1 cellular context compared by ENCODE assay signal in the genomic region with DNA sequence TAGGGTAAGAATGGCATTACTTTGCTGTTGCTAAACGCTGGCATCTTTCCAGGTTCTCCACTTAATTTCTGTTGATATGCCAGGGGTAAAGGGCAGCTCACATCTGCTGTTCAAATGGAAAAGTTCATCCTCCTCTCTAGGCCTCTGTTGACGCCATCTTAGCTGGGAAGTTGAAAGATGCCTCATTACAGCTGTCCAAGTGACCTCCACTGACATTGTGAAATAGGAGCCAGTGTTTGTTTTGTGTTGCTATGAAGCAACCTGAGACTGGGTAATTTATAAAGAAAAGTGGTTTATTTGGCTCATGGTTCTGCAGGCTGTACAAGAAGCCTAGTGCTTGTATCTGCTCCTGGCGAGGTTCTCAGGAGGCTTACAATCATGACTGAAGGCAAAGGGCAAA.
TF ChIP-seq lines count a peak whose summit lies in the region.

No MANE protein-coding gene starts in this region.

TF ChIP-seq in HepG2, 621 proteins besides CTCF, POLR2A, EP300 and RAD21 (continued from another document and continues in another):
- TF ChIP-seq, protein P1, sequence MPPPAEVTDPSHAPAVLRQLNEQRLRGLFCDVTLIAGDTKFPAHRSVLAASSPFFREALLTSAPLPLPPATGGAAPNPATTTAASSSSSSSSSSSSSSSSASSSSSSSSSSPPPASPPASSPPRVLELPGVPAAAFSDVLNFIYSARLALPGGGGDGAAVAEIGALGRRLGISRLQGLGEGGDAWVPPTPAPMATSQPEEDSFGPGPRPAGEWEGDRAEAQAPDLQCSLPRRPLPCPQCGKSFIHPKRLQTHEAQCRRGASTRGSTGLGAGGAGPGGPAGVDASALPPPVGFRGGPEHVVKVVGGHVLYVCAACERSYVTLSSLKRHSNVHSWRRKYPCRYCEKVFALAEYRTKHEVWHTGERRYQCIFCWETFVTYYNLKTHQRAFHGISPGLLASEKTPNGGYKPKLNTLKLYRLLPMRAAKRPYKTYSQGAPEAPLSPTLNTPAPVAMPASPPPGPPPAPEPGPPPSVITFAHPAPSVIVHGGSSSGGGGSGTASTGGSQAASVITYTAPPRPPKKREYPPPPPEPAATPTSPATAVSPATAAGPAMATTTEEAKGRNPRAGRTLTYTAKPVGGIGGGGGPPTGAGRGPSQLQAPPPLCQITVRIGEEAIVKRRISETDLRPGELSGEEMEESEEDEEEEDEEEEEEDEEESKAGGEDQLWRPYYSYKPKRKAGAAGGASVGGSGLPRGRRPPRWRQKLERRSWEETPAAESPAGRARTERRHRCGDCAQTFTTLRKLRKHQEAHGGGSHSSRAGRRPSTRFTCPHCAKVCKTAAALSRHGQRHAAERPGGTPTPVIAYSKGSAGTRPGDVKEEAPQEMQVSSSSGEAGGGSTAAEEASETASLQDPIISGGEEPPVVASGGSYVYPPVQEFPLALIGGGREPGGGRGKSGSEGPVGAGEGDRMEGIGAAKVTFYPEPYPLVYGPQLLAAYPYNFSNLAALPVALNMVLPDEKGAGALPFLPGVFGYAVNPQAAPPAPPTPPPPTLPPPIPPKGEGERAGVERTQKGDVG (CRISPR knock-in tag; IDR thresholded peaks at IDR 0.05; ENCODE audit: borderline replicate concordance), result no peak
- TF ChIP-seq SOX6 (IDR thresholded peaks at IDR 0.05) (no peak), SOX6 (CRISPR knock-in tag; IDR thresholded peaks at IDR 0.05) (peak; percentile 76), PHF21A (CRISPR knock-in tag; IDR thresholded peaks at IDR 0.05) (peak; percentile 78; the same call in 1 of the 2 replicates), SALL2 (CRISPR knock-in tag; IDR thresholded peaks at IDR 0.05) (no peak), ZNF781 (CRISPR knock-in tag; IDR thresholded peaks at IDR 0.05; ENCODE audit: borderline replicate concordance, not compliant biosample characterization) (no peak), ZNF430 (CRISPR knock-in tag; IDR thresholded peaks at IDR 0.05) (peak; percentile 55; the same call in 1 of the 2 replicates), ZNF546 (CRISPR knock-in tag; conservative IDR thresholded peaks at IDR 0.05) (no peak), NFKB2 (CRISPR knock-in tag; IDR thresholded peaks at IDR 0.05; ENCODE audit: borderline replicate concordance) (no peak), ZNF614 (CRISPR knock-in tag; IDR thresholded peaks at IDR 0.05; ENCODE audit: borderline replicate concordance) (peak; percentile 95; the same call in 1 of the 2 replicates), TRIM24 (CRISPR knock-in tag; IDR thresholded peaks at IDR 0.05) (peak; percentile 93), ZNF160 (CRISPR knock-in tag; IDR thresholded peaks at IDR 0.05) (no peak), REPIN1 (CRISPR knock-in tag; IDR thresholded peaks at IDR 0.05; ENCODE audit: borderline replicate concordance, low read depth) (peak; percentile 57; the same call in 1 of the 2 replicates), RFXAP (CRISPR knock-in tag; IDR thresholded peaks at IDR 0.05; ENCODE audit: borderline replicate concordance) (0 out of 2 replicates have a peak, but pooled peaks have one; percentile 37), ZNF780A (CRISPR knock-in tag; IDR thresholded peaks at IDR 0.05) (no peak), HOXA5 (CRISPR knock-in tag; IDR thresholded peaks at IDR 0.05) (peak; percentile 40; the same call in 1 of the 2 replicates), EHMT2 (IDR thresholded peaks at IDR 0.05; ENCODE audit: borderline replicate concordance, low read depth, low read length) (peak; percentile 82), BRCA1 (CRISPR knock-in tag; IDR thresholded peaks at IDR 0.05) (no peak), ZBTB3 (CRISPR knock-in tag; IDR thresholded peaks at IDR 0.05; ENCODE audit: borderline replicate concordance, low read depth) (no peak), ZNF317 (CRISPR knock-in tag; IDR thresholded peaks at IDR 0.05) (no peak), FOXA3 (CRISPR knock-in tag; IDR thresholded peaks at IDR 0.05) (peak; percentile 90), CBX1 (IDR thresholded peaks at IDR 0.05; ENCODE audit: low read depth) (peak; percentile 43), IKZF1 (IDR thresholded peaks at IDR 0.05) (no peak), PRMT3 (CRISPR knock-in tag; IDR thresholded peaks at IDR 0.05; ENCODE audit: borderline replicate concordance, low read depth) (no peak), RXRB (CRISPR knock-in tag; IDR thresholded peaks at IDR 0.05; ENCODE audit: borderline replicate concordance) (peak; percentile 78), AGO2 (optimal IDR thresholded peaks at IDR 0.05; ENCODE audit: low read depth, low read length) (no peak), JARID2 (CRISPR knock-in tag; IDR thresholded peaks at IDR 0.05; ENCODE audit: insufficient replicate concordance) (no peak), ZSCAN12 (CRISPR knock-in tag; IDR thresholded peaks at IDR 0.05) (no peak), DR1 (CRISPR knock-in tag; IDR thresholded peaks at IDR 0.05) (no peak), CENPT (CRISPR knock-in tag; IDR thresholded peaks at IDR 0.05; ENCODE audit: low read depth) (no peak), IRF2 (CRISPR knock-in tag; IDR thresholded peaks at IDR 0.05) (peak; percentile 64), CBX2 (IDR thresholded peaks at IDR 0.05; ENCODE audit: low read depth, low read length) (no peak), CBX2 (CRISPR knock-in tag; IDR thresholded peaks at IDR 0.05; ENCODE audit: low read depth) (no peak), MLLT10 (CRISPR knock-in tag; IDR thresholded peaks at IDR 0.05) (no peak), CHCHD3 (CRISPR knock-in tag; IDR thresholded peaks at IDR 0.05) (no peak), ZNF431 (CRISPR knock-in tag; IDR thresholded peaks at IDR 0.05; ENCODE audit: borderline replicate concordance, low read depth) (no peak)
- TF ChIP-seq, protein P2, sequence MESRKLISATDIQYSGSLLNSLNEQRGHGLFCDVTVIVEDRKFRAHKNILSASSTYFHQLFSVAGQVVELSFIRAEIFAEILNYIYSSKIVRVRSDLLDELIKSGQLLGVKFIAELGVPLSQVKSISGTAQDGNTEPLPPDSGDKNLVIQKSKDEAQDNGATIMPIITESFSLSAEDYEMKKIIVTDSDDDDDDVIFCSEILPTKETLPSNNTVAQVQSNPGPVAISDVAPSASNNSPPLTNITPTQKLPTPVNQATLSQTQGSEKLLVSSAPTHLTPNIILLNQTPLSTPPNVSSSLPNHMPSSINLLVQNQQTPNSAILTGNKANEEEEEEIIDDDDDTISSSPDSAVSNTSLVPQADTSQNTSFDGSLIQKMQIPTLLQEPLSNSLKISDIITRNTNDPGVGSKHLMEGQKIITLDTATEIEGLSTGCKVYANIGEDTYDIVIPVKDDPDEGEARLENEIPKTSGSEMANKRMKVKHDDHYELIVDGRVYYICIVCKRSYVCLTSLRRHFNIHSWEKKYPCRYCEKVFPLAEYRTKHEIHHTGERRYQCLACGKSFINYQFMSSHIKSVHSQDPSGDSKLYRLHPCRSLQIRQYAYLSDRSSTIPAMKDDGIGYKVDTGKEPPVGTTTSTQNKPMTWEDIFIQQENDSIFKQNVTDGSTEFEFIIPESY (CRISPR knock-in tag; IDR thresholded peaks at IDR 0.05), result no peak
- TF ChIP-seq, protein P3, sequence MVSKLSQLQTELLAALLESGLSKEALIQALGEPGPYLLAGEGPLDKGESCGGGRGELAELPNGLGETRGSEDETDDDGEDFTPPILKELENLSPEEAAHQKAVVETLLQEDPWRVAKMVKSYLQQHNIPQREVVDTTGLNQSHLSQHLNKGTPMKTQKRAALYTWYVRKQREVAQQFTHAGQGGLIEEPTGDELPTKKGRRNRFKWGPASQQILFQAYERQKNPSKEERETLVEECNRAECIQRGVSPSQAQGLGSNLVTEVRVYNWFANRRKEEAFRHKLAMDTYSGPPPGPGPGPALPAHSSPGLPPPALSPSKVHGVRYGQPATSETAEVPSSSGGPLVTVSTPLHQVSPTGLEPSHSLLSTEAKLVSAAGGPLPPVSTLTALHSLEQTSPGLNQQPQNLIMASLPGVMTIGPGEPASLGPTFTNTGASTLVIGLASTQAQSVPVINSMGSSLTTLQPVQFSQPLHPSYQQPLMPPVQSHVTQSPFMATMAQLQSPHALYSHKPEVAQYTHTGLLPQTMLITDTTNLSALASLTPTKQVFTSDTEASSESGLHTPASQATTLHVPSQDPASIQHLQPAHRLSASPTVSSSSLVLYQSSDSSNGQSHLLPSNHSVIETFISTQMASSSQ (IDR thresholded peaks at IDR 0.05; ENCODE audit: low read depth), result no peak
- TF ChIP-seq, protein P3 (CRISPR knock-in tag; IDR thresholded peaks at IDR 0.05; ENCODE audit: borderline replicate concordance), result peak; percentile 38; the same call in 1 of the 2 replicates
- TF ChIP-seq, protein P4, sequence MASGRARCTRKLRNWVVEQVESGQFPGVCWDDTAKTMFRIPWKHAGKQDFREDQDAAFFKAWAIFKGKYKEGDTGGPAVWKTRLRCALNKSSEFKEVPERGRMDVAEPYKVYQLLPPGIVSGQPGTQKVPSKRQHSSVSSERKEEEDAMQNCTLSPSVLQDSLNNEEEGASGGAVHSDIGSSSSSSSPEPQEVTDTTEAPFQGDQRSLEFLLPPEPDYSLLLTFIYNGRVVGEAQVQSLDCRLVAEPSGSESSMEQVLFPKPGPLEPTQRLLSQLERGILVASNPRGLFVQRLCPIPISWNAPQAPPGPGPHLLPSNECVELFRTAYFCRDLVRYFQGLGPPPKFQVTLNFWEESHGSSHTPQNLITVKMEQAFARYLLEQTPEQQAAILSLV (CRISPR knock-in tag; IDR thresholded peaks at IDR 0.05; ENCODE audit: borderline replicate concordance), result no peak
- TF ChIP-seq, protein P5, sequence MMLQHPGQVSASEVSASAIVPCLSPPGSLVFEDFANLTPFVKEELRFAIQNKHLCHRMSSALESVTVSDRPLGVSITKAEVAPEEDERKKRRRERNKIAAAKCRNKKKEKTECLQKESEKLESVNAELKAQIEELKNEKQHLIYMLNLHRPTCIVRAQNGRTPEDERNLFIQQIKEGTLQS (CRISPR knock-in tag; IDR thresholded peaks at IDR 0.05), result peak; percentile 38; the same call in 1 of the 2 replicates
- TF ChIP-seq, protein P6, sequence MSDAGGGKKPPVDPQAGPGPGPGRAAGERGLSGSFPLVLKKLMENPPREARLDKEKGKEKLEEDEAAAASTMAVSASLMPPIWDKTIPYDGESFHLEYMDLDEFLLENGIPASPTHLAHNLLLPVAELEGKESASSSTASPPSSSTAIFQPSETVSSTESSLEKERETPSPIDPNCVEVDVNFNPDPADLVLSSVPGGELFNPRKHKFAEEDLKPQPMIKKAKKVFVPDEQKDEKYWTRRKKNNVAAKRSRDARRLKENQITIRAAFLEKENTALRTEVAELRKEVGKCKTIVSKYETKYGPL (CRISPR knock-in tag; IDR thresholded peaks at IDR 0.05), result no peak
- TF ChIP-seq, protein P7, sequence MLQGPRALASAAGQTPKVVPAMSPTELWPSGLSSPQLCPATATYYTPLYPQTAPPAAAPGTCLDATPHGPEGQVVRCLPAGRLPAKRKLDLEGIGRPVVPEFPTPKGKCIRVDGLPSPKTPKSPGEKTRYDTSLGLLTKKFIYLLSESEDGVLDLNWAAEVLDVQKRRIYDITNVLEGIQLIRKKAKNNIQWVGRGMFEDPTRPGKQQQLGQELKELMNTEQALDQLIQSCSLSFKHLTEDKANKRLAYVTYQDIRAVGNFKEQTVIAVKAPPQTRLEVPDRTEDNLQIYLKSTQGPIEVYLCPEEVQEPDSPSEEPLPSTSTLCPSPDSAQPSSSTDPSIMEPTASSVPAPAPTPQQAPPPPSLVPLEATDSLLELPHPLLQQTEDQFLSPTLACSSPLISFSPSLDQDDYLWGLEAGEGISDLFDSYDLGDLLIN (CRISPR knock-in tag; IDR thresholded peaks at IDR 0.05; ENCODE audit: borderline replicate concordance), result no peak
- TF ChIP-seq, protein P8, sequence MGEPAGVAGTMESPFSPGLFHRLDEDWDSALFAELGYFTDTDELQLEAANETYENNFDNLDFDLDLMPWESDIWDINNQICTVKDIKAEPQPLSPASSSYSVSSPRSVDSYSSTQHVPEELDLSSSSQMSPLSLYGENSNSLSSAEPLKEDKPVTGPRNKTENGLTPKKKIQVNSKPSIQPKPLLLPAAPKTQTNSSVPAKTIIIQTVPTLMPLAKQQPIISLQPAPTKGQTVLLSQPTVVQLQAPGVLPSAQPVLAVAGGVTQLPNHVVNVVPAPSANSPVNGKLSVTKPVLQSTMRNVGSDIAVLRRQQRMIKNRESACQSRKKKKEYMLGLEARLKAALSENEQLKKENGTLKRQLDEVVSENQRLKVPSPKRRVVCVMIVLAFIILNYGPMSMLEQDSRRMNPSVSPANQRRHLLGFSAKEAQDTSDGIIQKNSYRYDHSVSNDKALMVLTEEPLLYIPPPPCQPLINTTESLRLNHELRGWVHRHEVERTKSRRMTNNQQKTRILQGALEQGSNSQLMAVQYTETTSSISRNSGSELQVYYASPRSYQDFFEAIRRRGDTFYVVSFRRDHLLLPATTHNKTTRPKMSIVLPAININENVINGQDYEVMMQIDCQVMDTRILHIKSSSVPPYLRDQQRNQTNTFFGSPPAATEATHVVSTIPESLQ (CRISPR knock-in tag; conservative IDR thresholded peaks at IDR 0.05), result no peak
